8 cellular contexts compared by ENCODE assay signal in the genomic region with DNA sequence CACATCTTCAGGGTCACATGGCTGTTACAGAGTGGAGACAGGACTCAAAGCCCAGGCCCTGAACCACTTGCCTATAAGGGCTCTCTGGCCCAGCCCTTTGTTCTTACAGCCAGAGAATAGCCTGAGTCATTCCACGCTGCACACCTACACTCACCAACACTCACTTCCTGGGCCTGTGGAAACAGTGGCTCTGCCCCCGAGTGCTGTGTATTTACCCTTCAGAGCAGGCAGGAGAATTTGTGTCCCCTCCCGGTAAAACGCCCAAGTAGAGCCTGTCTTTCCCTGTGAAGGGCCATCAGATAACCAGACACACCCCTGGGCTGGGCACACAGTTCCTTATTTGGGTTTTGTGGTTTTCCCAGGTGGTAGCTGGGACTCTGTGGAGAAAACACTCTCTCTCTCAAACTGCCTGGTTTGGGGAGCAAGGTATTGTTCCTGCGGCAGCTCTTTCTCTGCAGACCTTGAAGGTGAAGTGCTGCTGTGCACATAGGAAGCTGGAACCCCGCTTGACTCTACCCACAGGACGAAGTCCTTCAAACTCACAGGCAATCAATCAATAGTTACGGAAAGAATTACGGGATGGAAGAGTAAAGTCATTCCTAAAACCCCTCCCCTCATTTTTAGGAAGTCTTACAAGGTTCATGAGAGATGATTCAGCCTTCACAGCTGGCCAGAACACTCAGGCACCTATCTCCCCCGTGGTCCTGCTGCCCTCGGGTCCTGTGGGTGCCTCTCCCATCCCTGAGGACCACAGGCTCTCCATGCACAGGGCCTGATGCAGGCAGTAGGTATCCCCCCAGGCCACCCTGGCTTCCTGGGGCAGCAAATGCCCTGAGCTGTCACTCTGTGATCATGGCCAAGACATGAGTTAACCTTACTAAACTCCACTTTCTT. TPM values are rescaled to one million over a fixed set of nuclear protein-coding genes. Genes with fewer than 3 reads are reported as not detected.
DNase-seq lines count a peak whose midpoint lies in the region; ATAC-seq and TF ChIP-seq lines count a peak whose summit lies in the region.

No MANE protein-coding gene starts in this region.

- H3K4me1 Mint-ChIP-seq in activated naive CD4-positive, alpha-beta T cell treated with anti-CD3 and anti-CD28 coated beads, Interleukin-2, amount 50 U/mL, for 24 hours = peaks cover 37% of the 10 kb centered on the region

- H3K36me3 ChIP-seq in BE2C = no peaks in the 10 kb centered on the region

- H3K27me3 Mint-ChIP-seq in activated naive CD4-positive, alpha-beta T cell treated with anti-CD3 and anti-CD28 coated beads, Interleukin-2, amount 50 U/mL, for 24 hours = peaks cover 8% of the 10 kb centered on the region

- H3K27ac Mint-ChIP-seq in activated naive CD4-positive, alpha-beta T cell treated with anti-CD3 and anti-CD28 coated beads, Interleukin-2, amount 50 U/mL, for 24 hours = peak overlapping the region; percentile 95

- no peaks in the 10 kb centered on the region for H3K36me3 Mint-ChIP-seq in activated naive CD4-positive, alpha-beta T cell treated with anti-CD3 and anti-CD28 coated beads, Interleukin-2, amount 50 U/mL, for 24 hours

- H3K9me3 Mint-ChIP-seq in activated naive CD4-positive, alpha-beta T cell treated with anti-CD3 and anti-CD28 coated beads, Interleukin-2, amount 50 U/mL, for 24 hours = no peaks in the 10 kb centered on the region

- H3K4me3 Mint-ChIP-seq in activated naive CD4-positive, alpha-beta T cell treated with anti-CD3 and anti-CD28 coated beads, Interleukin-2, amount 50 U/mL, for 24 hours = peak overlapping the region; percentile 74

- ATAC-seq in HG02798 (IDR thresholded peaks at IDR 0.05; ENCODE audit: poor library complexity, unreplicated experiment) = no peak
- no peak for ATAC-seq in HG02623 (IDR thresholded peaks at IDR 0.05; ENCODE audit: unreplicated experiment)

- H3K4me3 ChIP-seq in BE2C (ENCODE audit: low read depth, low read length) = no peak overlapping the region

- no peaks in the 10 kb centered on the region for H3K4me1 ChIP-seq in BE2C

- H3K9me3 ChIP-seq in BE2C = no peaks in the 10 kb centered on the region

- no peak for TF ChIP-seq CTCF in BE2C (IDR thresholded peaks at IDR 0.05; ENCODE audit: low read depth, low read length)

- DNase-seq in AML-193 (lab: John Stamatoyannopoulos, UW) = peak; percentile 3 to 16
- DNase-seq in M059J (ENCODE audit: low read depth) = peak; percentile 68
- DNase-seq in mucosa of gallbladder (ENCODE audit: low spot score) = peak; percentile 45
- DNase-seq in BE2C = no peak
- no peak for DNase-seq in anterior cingulate cortex (lab: John Stamatoyannopoulos, UW)

- H3K27me3 ChIP-seq in BE2C = no peaks in the 10 kb centered on the region

RNA-seq across cellular contexts. Expression of a gene that starts 20.3 kb away (rescaled TPM):
- total RNA-seq in M059J (2014; rRNA removed; shearing (Covaris generic)) = 0.10 TPM in 1 of 2 replicates, not detected in the other
- 0.75 TPM for total RNA-seq in mucosa of gallbladder
- 0.94 TPM for polyA plus RNA-seq in BE2C (2012; ENCODE audit: insufficient read depth, insufficient read length, low read depth)

RNA-seq across cellular contexts. Expression of a gene that starts 59.7 kb away (rescaled TPM):
- total RNA-seq in M059J (2014; rRNA removed; shearing (Covaris generic)) = not detected in 2 replicates
- not detected for total RNA-seq in mucosa of gallbladder
- polyA plus RNA-seq in BE2C (2012; ENCODE audit: insufficient read depth, insufficient read length, low read depth) = not detected

Comparison
In these comparisons a context has a peak if more than half of its experiments do, and no peak if none do; other contexts are left out.
1. DNase-seq: peak in AML-193 (2 of 2), M059J (single experiment) and mucosa of gallbladder (single experiment); none in BE2C (single experiment) and anterior cingulate cortex (0 of 58).